Comparison of ENCODE assay signal across 22 cellular contexts in the genomic region with DNA sequence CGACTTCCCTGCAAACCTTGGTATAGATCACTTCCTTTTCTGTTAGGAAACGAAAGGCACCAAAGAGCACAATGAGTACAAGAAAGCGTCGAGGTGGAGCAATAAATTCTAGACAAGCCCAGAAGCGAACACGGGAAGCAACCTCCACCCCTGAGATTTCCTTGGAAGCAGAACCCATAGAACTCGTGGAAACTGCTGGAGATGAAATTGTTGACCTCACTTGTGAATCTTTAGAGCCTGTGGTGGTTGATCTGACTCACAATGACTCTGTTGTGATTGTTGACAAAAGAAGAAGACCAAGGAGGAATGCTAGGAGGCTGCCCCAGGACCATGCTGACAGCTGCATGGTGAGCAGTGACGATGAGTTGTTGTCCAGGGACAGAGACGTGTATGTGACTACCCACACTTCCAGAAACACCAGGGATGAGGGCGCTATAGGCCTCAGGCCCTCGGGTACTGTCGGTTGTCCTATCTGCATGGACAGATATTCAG. TPM values are rescaled to one million over a fixed set of nuclear protein-coding genes. Genes with fewer than 3 reads are reported as not detected.
DNase-seq lines count a peak whose midpoint lies in the region; ATAC-seq and TF ChIP-seq lines count a peak whose summit lies in the region.
"Had no signal": no experiment of that assay in that cellular context is flagged by ENCODE, and none has a peak within 500 bp of the region (broad histone marks: within the 10 kb centered on the region; RNA-seq: fewer than 3 reads in every experiment).

No MANE protein-coding gene starts in this region.

- peak; percentile 29; the same call in 1 of the 2 replicates for ATAC-seq in IMR-90 (ENCODE audit: low read depth)
- ATAC-seq in lower lobe of right lung, result peak; percentile 54 to 57
- ATAC-seq in activated CD8-positive, alpha-beta T cell treated with anti-CD3 and anti-CD28 coated beads, Interleukin-2, amount 10 ng/mL, durations not matched to agents 7 days and 5 days, result no peak
- no peak for ATAC-seq in HG02610 (IDR thresholded peaks at IDR 0.05; ENCODE audit: unreplicated experiment)
- ATAC-seq: Panc1 had no signal

- H3K27me3 ChIP-seq in IMR-90 (ENCODE audit: control insufficient read depth, insufficient read depth, low read length), result no peaks in the 10 kb centered on the region
- no peaks in the 10 kb centered on the region for H3K27me3 ChIP-seq in lower lobe of right lung (ENCODE audit: low read depth)
- H3K27me3 ChIP-seq: ascending aorta, spleen had no signal

- H3K4me3 Mint-ChIP-seq in activated CD8-positive, alpha-beta T cell treated with anti-CD3 and anti-CD28 coated beads, Interleukin-2, amount 10 ng/mL, durations not matched to agents 7 days and 5 days, result no peak overlapping the region
- H3K4me3 Mint-ChIP-seq: CD14-positive monocyte; nephron progenitor cell; T-helper 2 cell treated with Interferon-gamma antibody and Interleukin-4, amounts not matched to agents 5 μg/mL and 100 μg/mL, for 36 hours had no signal

- H3K4me1 ChIP-seq in IMR-90 (ENCODE audit: control insufficient read depth, insufficient read depth, low read length) (peaks cover 9% of the 10 kb centered on the region), lower lobe of right lung (peaks cover 23% of the 10 kb centered on the region)
- H3K4me1 ChIP-seq: ascending aorta, psoas muscle had no signal

- intact Hi-C loops in IMR-90 (cut with micrococcal nuclease) (no loop called here), lower lobe of right lung (cut with DNase I) (no loop called here)

- H3K4me1 Mint-ChIP-seq in activated CD8-positive, alpha-beta T cell treated with anti-CD3 and anti-CD28 coated beads, Interleukin-2, amount 10 ng/mL, durations not matched to agents 7 days and 5 days (ENCODE audit: low read depth), result peaks cover 12% of the 10 kb centered on the region

- H3K9me3 Mint-ChIP-seq in activated CD8-positive, alpha-beta T cell treated with anti-CD3 and anti-CD28 coated beads, Interleukin-2, amount 10 ng/mL, durations not matched to agents 7 days and 5 days (ENCODE audit: insufficient read depth), result no peaks in the 10 kb centered on the region
- H3K9me3 Mint-ChIP-seq: nephron progenitor cell; T-helper 2 cell treated with Interferon-gamma antibody and Interleukin-4, amounts not matched to agents 5 μg/mL and 100 μg/mL, for 36 hours had no signal

- TF ChIP-seq CTCF in IMR-90 (conservative IDR thresholded peaks at IDR 0.05; ENCODE audit: low read depth, low read length) (no peak), astrocyte of the spinal cord (IDR thresholded peaks at IDR 0.05; ENCODE audit: low read depth, low read length) (no peak), lower lobe of right lung (IDR thresholded peaks at IDR 0.05) (no peak)

- H4K8ac ChIP-seq in IMR-90 (ENCODE audit: low read depth in 2 of 2, low read length in 2 of 2), result no peak overlapping the region

- no peak overlapping the region for H2BK20ac ChIP-seq in IMR-90 (ENCODE audit: low read depth, low read length)

- CTCF ChIA-PET in IMR-90 (lab: Yijun Ruan, JAX), result no interaction called here
- CTCF ChIA-PET in activated CD8-positive, alpha-beta T cell treated with anti-CD3 and anti-CD28 coated beads, Interleukin-2, amount 10 ng/mL, durations not matched to agents 7 days and 5 days (lab: Charles Lee), result no interaction called here

- H3K36me3 ChIP-seq in IMR-90 (ENCODE audit: control insufficient read depth, insufficient read depth, low read length) (peaks cover 8% of the 10 kb centered on the region), lower lobe of right lung (peaks cover 14% of the 10 kb centered on the region)
- H3K36me3 ChIP-seq: ascending aorta had no signal

- no peak overlapping the region for H3K9ac ChIP-seq in IMR-90 (ENCODE audit: low read depth, low read length)
- H3K9ac ChIP-seq: SK-N-SH had no signal

- no peak overlapping the region for H4K91ac ChIP-seq in IMR-90 (ENCODE audit: insufficient read depth, low read depth, low read length)

- no peak overlapping the region for H2BK15ac ChIP-seq in IMR-90 (ENCODE audit: low read depth, low read length)

- no peak overlapping the region for H2AK9ac ChIP-seq in IMR-90 (replicated peaks; ENCODE audit: low read depth, low read length, poor library complexity)

- no peak overlapping the region for H3K27ac ChIP-seq in IMR-90 (ENCODE audit: insufficient read depth, low read length)
- H3K27ac ChIP-seq in lower lobe of right lung, result peak overlapping the region; percentile 54
- H3K27ac ChIP-seq: ascending aorta, psoas muscle had no signal

- peaks cover 17% of the 10 kb centered on the region for H3K9me1 ChIP-seq in IMR-90 (ENCODE audit: insufficient read depth, low read length)

- TF ChIP-seq POLR2A in IMR-90 (IDR thresholded peaks at IDR 0.05; ENCODE audit: low read depth, low read length), result no peak

- no peak overlapping the region for H2AK5ac ChIP-seq in IMR-90 (ENCODE audit: low read depth, low read length)

- no peak overlapping the region for H3K18ac ChIP-seq in IMR-90 (ENCODE audit: low read depth, low read length)

- H3K9me3 ChIP-seq in IMR-90 (ENCODE audit: control insufficient read depth, insufficient read depth, low read length), result no peaks in the 10 kb centered on the region
- no peaks in the 10 kb centered on the region for H3K9me3 ChIP-seq in lower lobe of right lung
- H3K9me3 ChIP-seq: ascending aorta, psoas muscle, SK-N-SH, spleen had no signal

- no peak for TF ChIP-seq RAD21 in IMR-90 (IDR thresholded peaks at IDR 0.05; ENCODE audit: low read length)

- no peak overlapping the region for H3K27ac Mint-ChIP-seq in activated CD8-positive, alpha-beta T cell treated with anti-CD3 and anti-CD28 coated beads, Interleukin-2, amount 10 ng/mL, durations not matched to agents 7 days and 5 days
- H3K27ac Mint-ChIP-seq: nephron progenitor cell; T-helper 2 cell treated with Interferon-gamma antibody and Interleukin-4, amounts not matched to agents 5 μg/mL and 100 μg/mL, for 36 hours had no signal

- H3K4me2 ChIP-seq in IMR-90 (ENCODE audit: low read depth, low read length), result no peak overlapping the region
- H3K4me2 ChIP-seq: SK-N-SH had no signal

- no peak overlapping the region for H4K5ac ChIP-seq in IMR-90 (ENCODE audit: low read depth, low read length)

- H3K23ac ChIP-seq in IMR-90 (ENCODE audit: low read depth, low read length), result no peak overlapping the region

- H2BK120ac ChIP-seq in IMR-90 (ENCODE audit: low read depth, low read length), result no peak overlapping the region

- dilution Hi-C loops in IMR-90 (cut with HindIII; ENCODE audit: low sequenced_read_pairs, unreplicated experiment), result no loop called here

- in situ Hi-C loops in IMR-90 (cut with MboI; ENCODE audit: low sequenced_read_pairs), result no loop called here
- in situ Hi-C loops in astrocyte of the spinal cord (cut with HindIII; ENCODE audit: low sequenced_read_pairs), result no loop called here

- DNase-seq in CD1c-positive myeloid dendritic cell (ENCODE audit: extremely low spot score), result peak; percentile 49
- DNase-seq in IMR-90, result peak; percentile 46
- peak; percentile 23 for DNase-seq in astrocyte of the spinal cord (ENCODE audit: low read depth, low spot score)
- no peak for DNase-seq in lower lobe of right lung
- no peak for DNase-seq in activated CD8-positive, alpha-beta T cell treated with anti-CD3 and anti-CD28 coated beads, Interleukin-2, amount 10 ng/mL, durations not matched to agents 7 days and 5 days
- DNase-seq in NCI-H69 (lab: John Stamatoyannopoulos, UW), result no peak
- no peak for DNase-seq in AML-193 (lab: John Stamatoyannopoulos, UW)
- DNase-seq: activated naive CD4-positive, alpha-beta T cell treated with anti-CD3 and anti-CD28 coated beads, Interleukin-2, amount 50 U/mL, for 16 hours; activated T-cell treated with anti-CD3 and anti-CD28 coated beads, Interleukin-2, amount 50 U/mL, for 48 hours; hippocampal formation; islet precursor cell; Karpas-422; NCI-H526; nephron progenitor cell; psoas muscle; SK-N-SH; spleen had no signal

- H2BK5ac ChIP-seq in IMR-90 (ENCODE audit: low read depth, low read length, poor library complexity, severe bottlenecking), result no peak overlapping the region

- no peak overlapping the region for H3K4ac ChIP-seq in IMR-90 (ENCODE audit: low read depth, low read length)

- no peaks in the 10 kb centered on the region for H3K27me3 Mint-ChIP-seq in activated CD8-positive, alpha-beta T cell treated with anti-CD3 and anti-CD28 coated beads, Interleukin-2, amount 10 ng/mL, durations not matched to agents 7 days and 5 days (ENCODE audit: low read depth)

- no TSS peak for BruUV-seq in IMR-90 (replicated peaks; lab: Mats Ljungman, UMichigan)

- H3K36me3 Mint-ChIP-seq in activated CD8-positive, alpha-beta T cell treated with anti-CD3 and anti-CD28 coated beads, Interleukin-2, amount 10 ng/mL, durations not matched to agents 7 days and 5 days (ENCODE audit: low read depth), result no peaks in the 10 kb centered on the region

- H3K4me3 ChIP-seq in IMR-90 (ENCODE audit: insufficient read depth, low read depth, low read length), result no peak overlapping the region
- H3K4me3 ChIP-seq in astrocyte of the spinal cord (ENCODE audit: low read depth, low read length), result no peak overlapping the region
- no peak overlapping the region for H3K4me3 ChIP-seq in lower lobe of right lung
- H3K4me3 ChIP-seq: ascending aorta, psoas muscle, spleen had no signal

- no peak overlapping the region; the same call in 1 of the 2 replicates for H3K14ac ChIP-seq in IMR-90 (replicated peaks; ENCODE audit: low read depth, low read length)

- H3K79me1 ChIP-seq in IMR-90 (ENCODE audit: low read depth in 1 of 2, low read length in 2 of 2), result peaks cover 0 to 14% of the 10 kb centered on the region in 2 experiments; a peak in 1 of 4 replicates

- WGBS in IMR-90 (ENCODE audit: extremely low coverage in 2 of 2, insufficient read length in 1 of 2), 2 experiments, result 97% methylated on average over 5 of the region's 12 CpGs; no CpG with 5 or more reads in 1 of the 2 experiments

- H2AFZ ChIP-seq in IMR-90 (replicated peaks; ENCODE audit: low read length, poor library complexity), result no peak overlapping the region

- H3K56ac ChIP-seq in IMR-90 (ENCODE audit: extremely low read depth, insufficient read depth, low read length), result no peak overlapping the region

- no peaks in the 10 kb centered on the region; the same call in 1 of the 2 replicates for H4K20me1 ChIP-seq in IMR-90 (ENCODE audit: insufficient read depth, low read length)

- POLR2A ChIA-PET in IMR-90 (lab: Charles Lee; ENCODE audit: unreplicated experiment), result no interaction called here
- POLR2A ChIA-PET in activated CD8-positive, alpha-beta T cell treated with anti-CD3 and anti-CD28 coated beads, Interleukin-2, amount 10 ng/mL, durations not matched to agents 7 days and 5 days (lab: Charles Lee), result no interaction called here

RNA-seq across cellular contexts. Expression of gene FAM89A, which starts 18.5 kb away (rescaled TPM):
- 6.8 and 7.5 TPM in 2 replicates for total RNA-seq in IMR-90 (2012; rRNA removed)
- 8.1 and 8.5 TPM in 2 replicates for polyA plus RNA-seq in IMR-90 (2012; rRNA removed)
- polyA plus RNA-seq in IMR-90 (2012; cell fraction: cytosol; rRNA removed), result 2.4 and 7.1 TPM in 2 replicates
- polyA plus RNA-seq in IMR-90 (2012; cell fraction: nucleus; rRNA removed; ENCODE audit: low replicate concordance), result 2.6 and 3.9 TPM in 2 replicates
- total RNA-seq in lower lobe of right lung, result 54.6 TPM
- total RNA-seq in activated CD8-positive, alpha-beta T cell treated with anti-CD3 and anti-CD28 coated beads, Interleukin-2, amount 10 ng/mL, durations not matched to agents 7 days and 5 days, result 1 to 10 TPM; 5.7 to 6.1 TPM

RNA-seq across cellular contexts. Expression of gene ARV1, which starts 42.7 kb away (rescaled TPM):
- total RNA-seq in IMR-90 (2012; rRNA removed) (19.0 and 26.7 TPM in 2 replicates), lower lobe of right lung (18.4 TPM)
- polyA plus RNA-seq in IMR-90 (2012; rRNA removed), result 18.9 and 22.9 TPM in 2 replicates
- 6.2 and 8.0 TPM in 2 replicates for polyA plus RNA-seq in IMR-90 (2012; cell fraction: cytosol; rRNA removed)
- 1.7 and 10.5 TPM in 2 replicates for polyA plus RNA-seq in IMR-90 (2012; cell fraction: nucleus; rRNA removed; ENCODE audit: low replicate concordance)
- total RNA-seq in activated CD8-positive, alpha-beta T cell treated with anti-CD3 and anti-CD28 coated beads, Interleukin-2, amount 10 ng/mL, durations not matched to agents 7 days and 5 days, result 10 to 100 TPM; 15.6 to 16.4 TPM

RNA-seq across cellular contexts. Expression of gene TTC13, which starts 42.9 kb away (rescaled TPM):
- 8.9 and 9.1 TPM in 2 replicates for total RNA-seq in IMR-90 (2012; rRNA removed)
- 6.0 and 6.1 TPM in 2 replicates for polyA plus RNA-seq in IMR-90 (2012; rRNA removed)
- polyA plus RNA-seq in IMR-90 (2012; cell fraction: cytosol; rRNA removed), result 2.2 and 2.5 TPM in 2 replicates
- polyA plus RNA-seq in IMR-90 (2012; cell fraction: nucleus; rRNA removed; ENCODE audit: low replicate concordance), result 3.1 and 9.3 TPM in 2 replicates
- 17.0 TPM for total RNA-seq in lower lobe of right lung
- total RNA-seq in activated CD8-positive, alpha-beta T cell treated with anti-CD3 and anti-CD28 coated beads, Interleukin-2, amount 10 ng/mL, durations not matched to agents 7 days and 5 days, result 10 to 100 TPM; 34.0 to 34.2 TPM

Comparison
In these comparisons a context has a peak if more than half of its experiments do, and no peak if none do; other contexts are left out.
1. DNase-seq: peak in CD1c-positive myeloid dendritic cell (single experiment), IMR-90 (single experiment) and astrocyte of the spinal cord (single experiment); none in lower lobe of right lung (single experiment), activated CD8-positive, alpha-beta T cell treated with anti-CD3 and anti-CD28 coated beads, Interleukin-2, amount 10 ng/mL, durations not matched to agents 7 days and 5 days (single experiment), NCI-H69 (single experiment) and AML-193 (0 of 2).
2. ATAC-seq: peak in IMR-90 (single experiment) and lower lobe of right lung (2 of 2); none in activated CD8-positive, alpha-beta T cell treated with anti-CD3 and anti-CD28 coated beads, Interleukin-2, amount 10 ng/mL, durations not matched to agents 7 days and 5 days (single experiment) and HG02610 (single experiment).